Comparison of ENCODE assay signal across 27 cellular contexts in the genomic region with DNA sequence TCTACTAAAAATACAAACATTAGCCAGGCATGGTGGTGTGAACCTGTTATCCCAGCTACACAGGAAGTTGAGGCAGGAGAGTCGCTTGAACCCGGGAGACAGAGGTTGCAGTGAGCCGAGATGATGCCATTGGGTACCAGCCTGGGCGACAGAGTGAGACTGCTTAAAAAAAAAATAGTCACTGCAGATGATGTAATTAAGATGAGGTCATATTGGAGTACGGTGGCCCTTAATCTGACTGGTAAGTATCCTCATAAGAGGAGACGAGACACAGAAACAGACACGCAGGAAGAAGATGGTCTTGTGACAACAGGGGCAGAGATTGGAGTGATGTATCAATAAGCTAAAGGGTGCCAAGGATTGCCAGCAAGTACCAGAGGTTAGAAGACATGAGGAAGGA.
"Had no signal": no experiment of that assay in that cellular context is flagged by ENCODE, and none has a peak within 500 bp of the region (broad histone marks: within the 10 kb centered on the region; RNA-seq: fewer than 3 reads in every experiment).

No MANE protein-coding gene starts in this region.

- ATAC-seq: activated CD4-positive, CD25-positive, alpha-beta regulatory T cell treated with anti-CD3 and anti-CD28 coated beads, Interleukin-2, amount 50 U/mL, for 24 hours; stimulated activated memory B cell treated with anti-CD40 and anti-IgM and Interleukin-4, amounts not matched to agents 10 μg/mL and 1 μg/mL and 100 μg/mL, for 72 hours; stimulated activated naive CD8-positive, alpha-beta T cell treated with anti-CD3 and anti-CD28 coated beads, Interleukin-15, amount 100 ng/mL, for 72 hours had no signal

- H3K27ac ChIP-seq: epithelial cell of prostate, esophagus squamous epithelium, left ventricle myocardium inferior, ovary, sigmoid colon, WERI-Rb-1 had no signal

- FAIRE-seq: astrocyte, small intestine, TTC549 had no signal

- H3K27me3 ChIP-seq: esophagus squamous epithelium, heart right ventricle, ovary, sigmoid colon had no signal

- DNase-seq: activated CD4-positive, alpha-beta T cell treated with anti-CD3 and anti-CD28 coated beads for 48 hours; activated CD4-positive, alpha-beta T cell treated with anti-CD3 and anti-CD28 coated beads, Interleukin-2, amount 50 U/mL, for 48 hours; activated CD8-positive, alpha-beta memory T cell treated with anti-CD3 and anti-CD28 coated beads, Interleukin-2, amount 50 U/mL, for 48 hours; activated gamma-delta T cell treated with Interleukin-2 at 50 U/mL for 16 hours; activated naive CD4-positive, alpha-beta T cell treated with anti-CD3 and anti-CD28 coated beads, Interleukin-2, amount 50 U/mL, for 16 hours; activated T-cell treated with anti-CD3 and anti-CD28 coated beads, Interleukin-2, amount 50 U/mL, for 24 hours; amniotic stem cell; esophagus squamous epithelium; foreskin melanocyte; heart right ventricle; left ventricle myocardium inferior; nephron progenitor cell; ovary; sigmoid colon; small intestine; stimulated activated CD4-positive, alpha-beta T cell treated with anti-CD3 and anti-CD28 coated beads, Interleukin-1b, Interleukin-23, amount 100 ng/mL, for 48 hours; stimulated activated CD4-positive, alpha-beta T cell treated with anti-CD3 and anti-CD28 coated beads, Interleukin-4, amount 100 ng/mL, for 4 hours; stimulated activated CD8-positive, alpha-beta memory T cell treated with anti-CD3 and anti-CD28 coated beads, Interleukin-4, amount 100 ng/mL, for 48 hours; stimulated activated naive CD8-positive, alpha-beta T cell treated with anti-CD3 and anti-CD28 coated beads, Interleukin-15, amount 100 ng/mL, for 72 hours; substantia nigra; T-helper 9 cell; WERI-Rb-1 had no signal

- H3K4me3 ChIP-seq: esophagus squamous epithelium, heart right ventricle, left ventricle myocardium inferior, ovary, sigmoid colon had no signal

- H3K9me3 ChIP-seq: esophagus squamous epithelium, heart right ventricle, left ventricle myocardium inferior, ovary, sigmoid colon had no signal

- H3K36me3 ChIP-seq: esophagus squamous epithelium, heart right ventricle, left ventricle myocardium inferior, ovary, sigmoid colon, WERI-Rb-1 had no signal
